33 cellular contexts compared by ENCODE assay signal in genomic region chr4:82814034-82814433, GRCh38. TPM values are rescaled to one million over a fixed set of nuclear protein-coding genes. Genes with fewer than 3 reads are reported as not detected.
"Had no signal": no experiment of that assay in that cellular context is flagged by ENCODE, and none has a peak within 500 bp of the region (broad histone marks: within the 10 kb centered on the region; RNA-seq: fewer than 3 reads in every experiment).

No MANE protein-coding gene starts in this region.

- H3K9me3 Mint-ChIP-seq: activated B cell treated with CpG ODN at 0.5 μM for 24 hours; activated CD8-positive, alpha-beta T cell treated with anti-CD3 and anti-CD28 coated beads for 36 hours; activated naive CD4-positive, alpha-beta T cell treated with anti-CD3 and anti-CD28 coated beads for 36 hours; activated naive CD4-positive, alpha-beta T cell treated with anti-CD3 and anti-CD28 coated beads, Interleukin-2, amount 50 U/mL, for 24 hours; activated naive CD8-positive, alpha-beta T cell treated with anti-CD3 and anti-CD28 coated beads for 36 hours; activated naive CD8-positive, alpha-beta T cell treated with anti-CD3 and anti-CD28 coated beads, Interleukin-2, amount 50 U/mL, for 24 hours; activated T-cell treated with anti-CD3 and anti-CD28 coated beads, Interleukin-2, amount 50 U/mL, for 4 hours; activated T-helper 17 cell treated with anti-CD3 and anti-CD28 coated beads, Interleukin-2, amount 50 U/mL, for 72 hours; effector memory CD8-positive, alpha-beta T cell; T-helper 2 cell treated with Interferon-gamma antibody and Interleukin-4, amounts not matched to agents 5 μg/mL and 100 μg/mL, for 36 hours had no signal

- H3K4me3 ChIP-seq: adrenal gland, body of pancreas, esophagus muscularis mucosa, gastrocnemius medialis had no signal

- H3K27me3 Mint-ChIP-seq: activated B cell treated with CpG ODN at 0.5 μM for 24 hours; activated CD8-positive, alpha-beta T cell treated with anti-CD3 and anti-CD28 coated beads for 36 hours; activated naive CD4-positive, alpha-beta T cell treated with anti-CD3 and anti-CD28 coated beads, Interleukin-2, amount 50 U/mL, for 24 hours; activated naive CD8-positive, alpha-beta T cell treated with anti-CD3 and anti-CD28 coated beads for 36 hours; activated naive CD8-positive, alpha-beta T cell treated with anti-CD3 and anti-CD28 coated beads, Interleukin-2, amount 50 U/mL, for 24 hours; activated T-helper 17 cell treated with anti-CD3 and anti-CD28 coated beads, Interleukin-2, amount 50 U/mL, for 72 hours; effector memory CD8-positive, alpha-beta T cell; T-helper 17 cell had no signal

- ATAC-seq: activated CD4-positive, CD25-positive, alpha-beta regulatory T cell treated with anti-CD3 and anti-CD28 coated beads, Interleukin-2, amount 50 U/mL, for 24 hours; activated CD8-positive, alpha-beta T cell treated with anti-CD3 and anti-CD28 coated beads for 36 hours; activated naive CD8-positive, alpha-beta T cell treated with anti-CD3 and anti-CD28 coated beads, Interleukin-2, amount 50 U/mL, for 24 hours; activated T-cell treated with anti-CD3 and anti-CD28 coated beads, Interleukin-2, amount 50 U/mL, for 4 hours; activated T-helper 17 cell treated with anti-CD3 and anti-CD28 coated beads, Interleukin-2, amount 50 U/mL, for 72 hours; body of pancreas; effector memory CD8-positive, alpha-beta T cell; foreskin keratinocyte; gastrocnemius medialis; T-helper 17 cell had no signal

- H3K27ac Mint-ChIP-seq: activated B cell treated with CpG ODN at 0.5 μM for 24 hours; activated CD8-positive, alpha-beta T cell treated with anti-CD3 and anti-CD28 coated beads for 36 hours; activated naive CD4-positive, alpha-beta T cell treated with anti-CD3 and anti-CD28 coated beads for 36 hours; activated naive CD4-positive, alpha-beta T cell treated with anti-CD3 and anti-CD28 coated beads, Interleukin-2, amount 50 U/mL, for 24 hours; activated naive CD8-positive, alpha-beta T cell treated with anti-CD3 and anti-CD28 coated beads for 36 hours; activated naive CD8-positive, alpha-beta T cell treated with anti-CD3 and anti-CD28 coated beads, Interleukin-2, amount 50 U/mL, for 24 hours; activated T-helper 17 cell treated with anti-CD3 and anti-CD28 coated beads, Interleukin-2, amount 50 U/mL, for 72 hours; T-helper 2 cell treated with Interferon-gamma antibody and Interleukin-4, amounts not matched to agents 5 μg/mL and 100 μg/mL, for 36 hours had no signal

- H3K4me1 Mint-ChIP-seq: activated B cell treated with CpG ODN at 0.5 μM for 24 hours; activated naive CD8-positive, alpha-beta T cell treated with anti-CD3 and anti-CD28 coated beads for 36 hours; activated naive CD8-positive, alpha-beta T cell treated with anti-CD3 and anti-CD28 coated beads, Interleukin-2, amount 50 U/mL, for 24 hours had no signal

- H3K27me3 ChIP-seq: adrenal gland, body of pancreas, esophagus muscularis mucosa, foreskin keratinocyte, gastrocnemius medialis had no signal

- H3K9me3 ChIP-seq: adrenal gland, body of pancreas, esophagus muscularis mucosa, gastrocnemius medialis had no signal

- H3K27ac ChIP-seq: adrenal gland, body of pancreas, esophagus muscularis mucosa, foreskin keratinocyte, gastrocnemius medialis, WERI-Rb-1 had no signal

- H3K4me3 Mint-ChIP-seq: activated B cell treated with CpG ODN at 0.5 μM for 24 hours; activated CD8-positive, alpha-beta T cell treated with anti-CD3 and anti-CD28 coated beads for 36 hours; activated naive CD4-positive, alpha-beta T cell treated with anti-CD3 and anti-CD28 coated beads for 36 hours; activated naive CD4-positive, alpha-beta T cell treated with anti-CD3 and anti-CD28 coated beads, Interleukin-2, amount 50 U/mL, for 24 hours; activated naive CD8-positive, alpha-beta T cell treated with anti-CD3 and anti-CD28 coated beads for 36 hours; activated naive CD8-positive, alpha-beta T cell treated with anti-CD3 and anti-CD28 coated beads, Interleukin-2, amount 50 U/mL, for 24 hours; activated T-cell treated with anti-CD3 and anti-CD28 coated beads, Interleukin-2, amount 50 U/mL, for 4 hours; activated T-helper 17 cell treated with anti-CD3 and anti-CD28 coated beads, Interleukin-2, amount 50 U/mL, for 72 hours; effector memory CD8-positive, alpha-beta T cell; T-helper 17 cell; T-helper 2 cell treated with Interferon-gamma antibody and Interleukin-4, amounts not matched to agents 5 μg/mL and 100 μg/mL, for 36 hours had no signal

- H3K4me1 ChIP-seq: foreskin keratinocyte, gastrocnemius medialis had no signal

- DNase-seq: activated B cell treated with CpG ODN at 0.5 μM for 24 hours; activated CD4-positive, alpha-beta T cell treated with anti-CD3 and anti-CD28 coated beads for 48 hours; activated CD4-positive, alpha-beta T cell treated with anti-CD3 and anti-CD28 coated beads, Interleukin-2, amount 50 U/mL, for 1 hour; activated CD4-positive, alpha-beta T cell treated with anti-CD3 and anti-CD28 coated beads, Interleukin-2, amount 50 U/mL, for 48 hours; activated CD8-positive, alpha-beta memory T cell treated with anti-CD3 and anti-CD28 coated beads for 24 hours; activated CD8-positive, alpha-beta T cell treated with anti-CD3 and anti-CD28 coated beads for 36 hours; activated effector memory CD4-positive, alpha-beta T cell treated with Interleukin-2 at 50 U/mL for 16 hours; activated naive CD4-positive, alpha-beta T cell treated with anti-CD3 and anti-CD28 coated beads for 36 hours; activated naive CD8-positive, alpha-beta T cell treated with anti-CD3 and anti-CD28 coated beads for 36 hours; activated naive CD8-positive, alpha-beta T cell treated with anti-CD3 and anti-CD28 coated beads, Interleukin-2, amount 50 U/mL, for 24 hours; activated T-cell treated with anti-CD3 and anti-CD28 coated beads, Interleukin-2, amount 50 U/mL, for 4 hours; adrenal gland; amygdala; aorta; body of pancreas; caudate nucleus; cortex of kidney; dermis blood vessel endothelial cell; effector CD4-positive, alpha-beta T cell; effector memory CD8-positive, alpha-beta T cell; erythroblast; foreskin keratinocyte; gastrocnemius medialis; glutamatergic neuron; T-helper 1 cell; T-helper 17 cell; T1000; WERI-Rb-1 had no signal

RNA-seq across cellular contexts. Expression of gene SCD5, which starts 15.4 kb away (rescaled TPM):
- total RNA-seq: activated B cell treated with CpG ODN at 0.5 μM for 24 hours had no signal
